ENCODE assay signal across 6 cellular contexts in the genomic region with DNA sequence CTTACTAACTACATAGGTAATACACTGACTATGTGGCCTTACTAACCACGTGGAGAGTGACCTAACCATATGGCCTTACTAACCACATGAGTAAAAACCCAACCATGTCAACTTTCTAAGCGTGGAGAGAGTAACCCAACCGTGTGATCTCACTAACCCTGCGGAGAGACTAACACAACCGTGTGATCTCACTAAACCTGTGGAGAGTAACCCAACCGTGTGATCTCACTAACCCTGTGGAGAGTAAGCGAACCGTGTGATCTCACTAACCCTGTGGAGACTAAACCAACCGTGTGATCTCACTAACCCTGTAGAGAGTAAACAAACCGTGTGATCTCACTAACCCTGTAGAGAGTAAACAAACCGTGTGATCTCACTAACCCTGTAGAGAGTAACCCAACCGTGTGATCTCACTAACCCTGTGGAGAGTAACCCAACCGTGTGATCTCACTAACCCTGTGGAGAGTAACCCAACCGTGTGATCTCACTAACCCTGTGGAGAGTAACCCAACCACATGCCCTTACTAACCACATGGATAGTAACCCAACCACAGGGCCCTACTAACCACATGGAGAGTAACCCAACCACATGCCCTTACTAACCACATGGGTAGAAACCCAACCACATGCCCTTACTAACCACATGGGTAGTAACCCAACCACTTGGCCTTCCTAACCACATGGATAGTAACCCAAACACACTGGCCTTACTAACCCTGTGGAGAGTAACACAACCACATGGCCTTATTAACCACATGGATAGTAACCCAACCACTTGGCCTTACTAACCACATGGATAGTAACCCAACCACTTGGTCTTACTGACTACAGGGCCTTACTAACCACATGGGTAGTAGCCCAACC.
A peak's percentile ranks its signal among the peaks of the same experiment; 100 is the strongest.
DNase-seq lines count a peak whose midpoint lies in the region; ATAC-seq and TF ChIP-seq lines count a peak whose summit lies in the region.
"Not testable (repeated sequence)": the region's sequence is repeated elsewhere in the genome, so short reads cannot be mapped to it uniquely, and the experiment has no call there.

No MANE protein-coding gene starts in this region.

- H3K27me3 ChIP-seq in neural progenitor cell, result not testable (repeated sequence)

- H3K36me3 ChIP-seq in HEK293 (ENCODE audit: control insufficient read depth in 2 of 2, insufficient read depth in 1 of 2, low read length in 2 of 2); neural progenitor cell: not testable (repeated sequence)

- not testable (repeated sequence) for ATAC-seq in activated T-cell treated with anti-CD3 and anti-CD28 coated beads, Interleukin-2, amount 50 U/mL, for 72 hours (replicated peaks in 1 of 2)

- not testable (repeated sequence) for H4K20me1 ChIP-seq in neural progenitor cell (ENCODE audit: low read depth)

- POLR2A ChIA-PET in HEK293 (lab: Yijun Ruan, JAX), result not testable (repeated sequence)

- H3F3A ChIP-seq in neural progenitor cell (ENCODE audit: low read depth), result not testable (repeated sequence)

- H3K27ac Mint-ChIP-seq in activated T-cell treated with anti-CD3 and anti-CD28 coated beads, Interleukin-2, amount 50 U/mL, for 72 hours, result not testable (repeated sequence)
- peak overlapping the region; percentile 29 for H3K27ac Mint-ChIP-seq in neural progenitor cell

- not testable (repeated sequence) for H3K9me3 Mint-ChIP-seq in activated T-cell treated with anti-CD3 and anti-CD28 coated beads, Interleukin-2, amount 50 U/mL, for 72 hours; neural progenitor cell

- not testable (repeated sequence) for TF ChIP-seq POLR2A in NB4 (IDR thresholded peaks at IDR 0.05; ENCODE audit: extremely low read depth, insufficient read length)

- H3K9me3 ChIP-seq in HEK293 (ENCODE audit: control insufficient read depth, insufficient read depth, low read depth, low read length); neural progenitor cell (ENCODE audit: low read depth): not testable (repeated sequence)

- H2AFZ ChIP-seq in neural progenitor cell (replicated peaks), result not testable (repeated sequence)

- H3K4me2 ChIP-seq in neural progenitor cell, result not testable (repeated sequence)

- not testable (repeated sequence) for H3K4me3 Mint-ChIP-seq in activated T-cell treated with anti-CD3 and anti-CD28 coated beads, Interleukin-2, amount 50 U/mL, for 72 hours; neural progenitor cell

- not testable (repeated sequence) for TF ChIP-seq CTCF in HEK293 (tag by site-specific recombination; IDR thresholded peaks at IDR 0.05); NB4 (IDR thresholded peaks at IDR 0.05; ENCODE audit: low read depth, low read length); neural progenitor cell (IDR thresholded peaks at IDR 0.05)

- not testable (repeated sequence) for H3K4me1 ChIP-seq in HEK293 (ENCODE audit: control insufficient read depth, insufficient read depth, low read length); neural progenitor cell

- not testable (repeated sequence) for H3K4me1 Mint-ChIP-seq in activated T-cell treated with anti-CD3 and anti-CD28 coated beads, Interleukin-2, amount 50 U/mL, for 72 hours (ENCODE audit: low read depth)
- peaks cover 24% of the 10 kb centered on the region for H3K4me1 Mint-ChIP-seq in neural progenitor cell

- not testable (repeated sequence) for H3K9ac ChIP-seq in neural progenitor cell

- not testable (repeated sequence) for H3K4me3 ChIP-seq in HEK293 (ENCODE audit: low read depth, low read length); NB4 (ENCODE audit: low read depth, low read length); neural progenitor cell

- not testable (repeated sequence) for H3K27ac ChIP-seq in HEK293 (ENCODE audit: extremely low read depth, low read depth, low read length); neural progenitor cell

- peak; percentile 84 for DNase-seq in DMS53 (lab: John Stamatoyannopoulos, UW)
- peak; percentile 2 for DNase-seq in NB4 (ENCODE audit: low read depth)
- peak; percentile 2 to 3 for DNase-seq in activated T-cell treated with anti-CD3 and anti-CD28 coated beads, Interleukin-2, amount 50 U/mL, for 72 hours
- peak; percentile 11 for DNase-seq in islet precursor cell
- not testable (repeated sequence) for DNase-seq in neural progenitor cell (ENCODE audit: low spot score)

- not testable (repeated sequence) for H3K79me2 ChIP-seq in neural progenitor cell (ENCODE audit: low read depth)

- H3K27me3 Mint-ChIP-seq in activated T-cell treated with anti-CD3 and anti-CD28 coated beads, Interleukin-2, amount 50 U/mL, for 72 hours (ENCODE audit: low read depth); neural progenitor cell (ENCODE audit: insufficient read depth, low read depth): not testable (repeated sequence)

- H3K36me3 Mint-ChIP-seq in activated T-cell treated with anti-CD3 and anti-CD28 coated beads, Interleukin-2, amount 50 U/mL, for 72 hours (ENCODE audit: insufficient read depth in 2 of 2); neural progenitor cell: not testable (repeated sequence)

- CTCF ChIA-PET in HEK293 (lab: Yijun Ruan, JAX), result not testable (repeated sequence)

TF ChIP-seq in HEK293, 187 proteins besides CTCF, POLR2A, EP300 and RAD21 (continues in another document):
- TF ChIP-seq ZBTB21 (tag by site-specific recombination; IDR thresholded peaks at IDR 0.05) (peak; percentile 98), ZNF24 (tag by site-specific recombination; IDR thresholded peaks at IDR 0.05) (peak; percentile 76; the same call in 1 of the 2 replicates), ZNF335 (tag by site-specific recombination; conservative IDR thresholded peaks at IDR 0.05) (peak; percentile 31; the same call in 1 of the 2 replicates), SP7 (tag by site-specific recombination; IDR thresholded peaks at IDR 0.05) (peak; percentile 64), ZNF660 (tag by site-specific recombination; IDR thresholded peaks at IDR 0.05) (peak; percentile 31; the same call in 1 of the 2 replicates), ZFP37 (tag by site-specific recombination; IDR thresholded peaks at IDR 0.05) (peak; percentile 33), SETDB1 (IDR thresholded peaks at IDR 0.05; ENCODE audit: insufficient read length, low read length) (peak; percentile 27), ZNF629 (tag by site-specific recombination; IDR thresholded peaks at IDR 0.05) (peak; percentile 97), SCRT2 (tag by site-specific recombination; IDR thresholded peaks at IDR 0.05) (peak; percentile 50; the same call in 1 of the 2 replicates), ZNF558 (tag by site-specific recombination; IDR thresholded peaks at IDR 0.05) (peak; percentile 23; the same call in 1 of the 2 replicates), ZIC2 (tag by site-specific recombination; IDR thresholded peaks at IDR 0.05) (peak; percentile 86)
- TF ChIP-seq, protein P1, sequence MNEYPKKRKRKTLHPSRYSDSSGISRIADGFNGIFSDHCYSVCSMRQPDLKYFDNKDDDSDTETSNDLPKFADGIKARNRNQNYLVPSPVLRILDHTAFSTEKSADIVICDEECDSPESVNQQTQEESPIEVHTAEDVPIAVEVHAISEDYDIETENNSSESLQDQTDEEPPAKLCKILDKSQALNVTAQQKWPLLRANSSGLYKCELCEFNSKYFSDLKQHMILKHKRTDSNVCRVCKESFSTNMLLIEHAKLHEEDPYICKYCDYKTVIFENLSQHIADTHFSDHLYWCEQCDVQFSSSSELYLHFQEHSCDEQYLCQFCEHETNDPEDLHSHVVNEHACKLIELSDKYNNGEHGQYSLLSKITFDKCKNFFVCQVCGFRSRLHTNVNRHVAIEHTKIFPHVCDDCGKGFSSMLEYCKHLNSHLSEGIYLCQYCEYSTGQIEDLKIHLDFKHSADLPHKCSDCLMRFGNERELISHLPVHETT (tag by site-specific recombination; IDR thresholded peaks at IDR 0.05), result peak; percentile 73
- TF ChIP-seq, protein P2, sequence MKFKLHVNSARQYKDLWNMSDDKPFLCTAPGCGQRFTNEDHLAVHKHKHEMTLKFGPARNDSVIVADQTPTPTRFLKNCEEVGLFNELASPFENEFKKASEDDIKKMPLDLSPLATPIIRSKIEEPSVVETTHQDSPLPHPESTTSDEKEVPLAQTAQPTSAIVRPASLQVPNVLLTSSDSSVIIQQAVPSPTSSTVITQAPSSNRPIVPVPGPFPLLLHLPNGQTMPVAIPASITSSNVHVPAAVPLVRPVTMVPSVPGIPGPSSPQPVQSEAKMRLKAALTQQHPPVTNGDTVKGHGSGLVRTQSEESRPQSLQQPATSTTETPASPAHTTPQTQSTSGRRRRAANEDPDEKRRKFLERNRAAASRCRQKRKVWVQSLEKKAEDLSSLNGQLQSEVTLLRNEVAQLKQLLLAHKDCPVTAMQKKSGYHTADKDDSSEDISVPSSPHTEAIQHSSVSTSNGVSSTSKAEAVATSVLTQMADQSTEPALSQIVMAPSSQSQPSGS (tag by site-specific recombination; IDR thresholded peaks at IDR 0.05; ENCODE audit: low read depth), result peak; percentile 71
- TF ChIP-seq, protein P3, sequence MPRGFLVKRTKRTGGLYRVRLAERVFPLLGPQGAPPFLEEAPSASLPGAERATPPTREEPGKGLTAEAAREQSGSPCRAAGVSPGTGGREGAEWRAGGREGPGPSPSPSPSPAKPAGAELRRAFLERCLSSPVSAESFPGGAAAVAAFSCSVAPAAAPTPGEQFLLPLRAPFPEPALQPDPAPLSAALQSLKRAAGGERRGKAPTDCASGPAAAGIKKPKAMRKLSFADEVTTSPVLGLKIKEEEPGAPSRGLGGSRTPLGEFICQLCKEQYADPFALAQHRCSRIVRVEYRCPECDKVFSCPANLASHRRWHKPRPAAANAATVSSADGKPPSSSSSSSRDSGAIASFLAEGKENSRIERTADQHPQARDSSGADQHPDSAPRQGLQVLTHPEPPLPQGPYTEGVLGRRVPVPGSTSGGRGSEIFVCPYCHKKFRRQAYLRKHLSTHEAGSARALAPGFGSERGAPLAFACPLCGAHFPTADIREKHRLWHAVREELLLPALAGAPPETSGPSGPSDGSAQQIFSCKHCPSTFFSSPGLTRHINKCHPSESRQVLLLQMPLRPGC (tag by site-specific recombination; IDR thresholded peaks at IDR 0.05), result peak; percentile 58
